8 cellular contexts compared by ENCODE assay signal in the genomic region with DNA sequence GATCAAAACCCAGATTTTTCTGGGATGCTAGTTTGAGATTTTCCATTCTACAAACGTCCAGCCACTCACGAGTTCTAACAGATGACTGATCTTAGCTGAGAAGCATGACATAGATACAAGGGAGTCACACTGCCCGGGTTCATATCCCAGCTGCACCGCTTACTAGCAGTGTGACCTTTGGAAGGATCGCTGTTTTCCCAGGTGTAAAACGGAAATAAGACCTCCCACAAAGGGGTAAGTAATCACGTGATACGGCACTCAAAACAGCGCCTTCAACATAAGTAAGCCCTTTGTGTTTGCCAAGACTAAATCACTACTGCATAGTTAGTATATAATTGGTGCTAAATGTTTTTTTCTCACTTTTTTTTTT. TPM values are rescaled to one million over a fixed set of nuclear protein-coding genes. Genes with fewer than 3 reads are reported as not detected.
DNase-seq lines count a peak whose midpoint lies in the region; FAIRE-seq lines count a peak whose summit lies in the region.

No MANE protein-coding gene starts in this region.

- DNase-seq in NCI-H2171 (lab: John Stamatoyannopoulos, UW) (peak; percentile 81), activated T-cell treated with anti-CD3 and anti-CD28 coated beads for 48 hours (ENCODE audit: low read depth) (peak; percentile 18), glomerular visceral epithelial cell (ENCODE audit: extremely low spot score) (peak; percentile 11), renal cortical epithelial cell (ENCODE audit: low read depth) (peak; percentile 60), urothelium cell line (ENCODE audit: low spot score) (no peak), kidney glomerular epithelial cell (lab: John Stamatoyannopoulos, UW) (no peak)
- DNase-seq in central memory CD4-positive, alpha-beta T cell = no peak

- peak overlapping the region; percentile 95 for H3K4me3 ChIP-seq in GM08714 (ENCODE audit: low read length)

- FAIRE-seq in urothelium cell line (lab: Jason Lieb, UNC) = no peak

RNA-seq across cellular contexts. Expression of a gene that starts 0.6 kb away (rescaled TPM):
- 117 and 151 TPM in 2 replicates for total RNA-seq in renal cortical epithelial cell

Comparison
In these comparisons a context has a peak if more than half of its experiments do, and no peak if none do; other contexts are left out.
1. DNase-seq: peak in NCI-H2171 (single experiment), activated T-cell treated with anti-CD3 and anti-CD28 coated beads for 48 hours (single experiment), glomerular visceral epithelial cell (single experiment) and renal cortical epithelial cell (single experiment); none in urothelium cell line (single experiment), central memory CD4-positive, alpha-beta T cell (single experiment) and kidney glomerular epithelial cell (single experiment).